Comparison of ENCODE assay signal across 1 cellular context in the genomic region with DNA sequence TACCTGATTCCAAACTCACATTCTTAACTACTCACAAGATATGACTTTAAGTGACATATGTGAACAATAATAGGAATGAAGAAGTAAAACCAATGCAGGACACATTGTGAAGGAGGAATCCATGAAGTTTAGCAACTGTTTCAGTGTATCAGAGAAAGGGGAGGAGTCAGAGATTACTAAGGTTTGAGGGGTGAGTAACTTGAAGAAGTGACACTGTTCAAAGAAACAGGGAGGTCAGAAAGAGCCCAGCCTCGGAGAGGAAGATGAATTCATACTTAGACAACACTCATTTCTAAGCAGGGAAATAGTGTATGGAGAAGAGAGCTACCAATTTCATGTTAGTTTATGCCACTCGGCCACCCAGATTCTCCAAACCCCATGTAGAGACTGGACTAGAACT.
TF ChIP-seq lines count a peak whose summit lies in the region.

No MANE protein-coding gene starts in this region.

TF ChIP-seq in IMR-90, 13 proteins besides CTCF, POLR2A, EP300 and RAD21 (continued from another document):
- TF ChIP-seq, protein P1, sequence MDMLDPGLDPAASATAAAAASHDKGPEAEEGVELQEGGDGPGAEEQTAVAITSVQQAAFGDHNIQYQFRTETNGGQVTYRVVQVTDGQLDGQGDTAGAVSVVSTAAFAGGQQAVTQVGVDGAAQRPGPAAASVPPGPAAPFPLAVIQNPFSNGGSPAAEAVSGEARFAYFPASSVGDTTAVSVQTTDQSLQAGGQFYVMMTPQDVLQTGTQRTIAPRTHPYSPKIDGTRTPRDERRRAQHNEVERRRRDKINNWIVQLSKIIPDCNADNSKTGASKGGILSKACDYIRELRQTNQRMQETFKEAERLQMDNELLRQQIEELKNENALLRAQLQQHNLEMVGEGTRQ (IDR thresholded peaks at IDR 0.05; ENCODE audit: low read depth, low read length): no peak
- TF ChIP-seq CHD1 (IDR thresholded peaks at IDR 0.05; ENCODE audit: low read depth, low read length) (no peak), MAFK (IDR thresholded peaks at IDR 0.05; ENCODE audit: low read depth, low read length) (no peak), FOS (IDR thresholded peaks at IDR 0.05; ENCODE audit: low read depth, low read length) (no peak), RCOR1 (IDR thresholded peaks at IDR 0.05; ENCODE audit: insufficient replicate concordance, low read length) (no peak), RFX5 (IDR thresholded peaks at IDR 0.05; ENCODE audit: low read depth, low read length) (no peak), NFE2L2 (IDR thresholded peaks at IDR 0.05; ENCODE audit: low read depth, low read length) (no peak), SMC3 (IDR thresholded peaks at IDR 0.05; ENCODE audit: low read depth, low read length) (no peak), MXI1 (IDR thresholded peaks at IDR 0.05; ENCODE audit: borderline replicate concordance, low read depth, low read length) (no peak), BHLHE40 (IDR thresholded peaks at IDR 0.05; ENCODE audit: low read depth, low read length) (no peak), MAZ (IDR thresholded peaks at IDR 0.05; ENCODE audit: borderline replicate concordance, low read depth, low read length) (no peak)
- TF ChIP-seq, protein P2, sequence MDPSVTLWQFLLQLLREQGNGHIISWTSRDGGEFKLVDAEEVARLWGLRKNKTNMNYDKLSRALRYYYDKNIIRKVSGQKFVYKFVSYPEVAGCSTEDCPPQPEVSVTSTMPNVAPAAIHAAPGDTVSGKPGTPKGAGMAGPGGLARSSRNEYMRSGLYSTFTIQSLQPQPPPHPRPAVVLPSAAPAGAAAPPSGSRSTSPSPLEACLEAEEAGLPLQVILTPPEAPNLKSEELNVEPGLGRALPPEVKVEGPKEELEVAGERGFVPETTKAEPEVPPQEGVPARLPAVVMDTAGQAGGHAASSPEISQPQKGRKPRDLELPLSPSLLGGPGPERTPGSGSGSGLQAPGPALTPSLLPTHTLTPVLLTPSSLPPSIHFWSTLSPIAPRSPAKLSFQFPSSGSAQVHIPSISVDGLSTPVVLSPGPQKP (IDR thresholded peaks at IDR 0.05; ENCODE audit: borderline replicate concordance, low read depth, low read length): no peak
